2 cellular contexts compared by ENCODE assay signal in the genomic region with DNA sequence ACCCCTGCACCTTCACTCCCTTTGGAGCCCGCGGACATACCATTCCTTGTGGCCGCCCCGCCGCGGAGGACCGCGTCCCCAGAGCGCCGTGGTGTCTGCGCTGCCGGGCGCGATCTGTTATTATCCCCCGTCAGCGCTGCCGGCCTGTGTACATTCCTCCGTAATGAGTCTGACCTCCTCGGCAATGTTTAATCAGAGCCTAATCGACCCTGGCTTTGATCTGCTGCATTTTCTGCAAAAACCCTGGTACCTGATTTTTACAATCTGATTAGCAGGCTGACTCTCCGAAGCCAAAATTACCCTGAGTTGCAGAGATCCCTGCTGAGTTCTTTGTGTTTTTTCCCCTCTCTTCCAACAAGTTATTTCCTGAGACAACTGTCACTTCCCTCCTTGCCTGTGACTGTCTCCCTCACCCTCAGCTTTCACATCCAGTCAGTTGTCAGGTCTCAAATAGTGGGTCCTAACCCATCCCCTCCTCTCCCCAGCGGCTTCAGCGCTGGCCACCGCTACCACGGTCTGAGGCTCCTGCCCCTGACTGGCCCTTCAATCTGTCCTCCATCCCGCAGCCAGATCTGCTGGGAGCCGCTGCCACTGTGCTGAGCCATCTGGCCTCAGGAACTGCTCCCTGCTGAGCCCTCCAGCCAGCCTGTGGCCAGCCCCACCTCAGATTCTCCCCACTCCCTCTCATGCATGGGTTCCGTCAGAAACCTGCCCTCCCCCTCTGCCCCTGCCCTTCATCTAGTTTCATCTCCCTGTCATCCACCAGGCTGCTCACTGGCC.
TF ChIP-seq lines count a peak whose summit lies in the region.

No MANE protein-coding gene starts in this region.

TF ChIP-seq in HCT116, 20 proteins besides CTCF, POLR2A, EP300 and RAD21 (continued from another document):
- TF ChIP-seq, protein P1, sequence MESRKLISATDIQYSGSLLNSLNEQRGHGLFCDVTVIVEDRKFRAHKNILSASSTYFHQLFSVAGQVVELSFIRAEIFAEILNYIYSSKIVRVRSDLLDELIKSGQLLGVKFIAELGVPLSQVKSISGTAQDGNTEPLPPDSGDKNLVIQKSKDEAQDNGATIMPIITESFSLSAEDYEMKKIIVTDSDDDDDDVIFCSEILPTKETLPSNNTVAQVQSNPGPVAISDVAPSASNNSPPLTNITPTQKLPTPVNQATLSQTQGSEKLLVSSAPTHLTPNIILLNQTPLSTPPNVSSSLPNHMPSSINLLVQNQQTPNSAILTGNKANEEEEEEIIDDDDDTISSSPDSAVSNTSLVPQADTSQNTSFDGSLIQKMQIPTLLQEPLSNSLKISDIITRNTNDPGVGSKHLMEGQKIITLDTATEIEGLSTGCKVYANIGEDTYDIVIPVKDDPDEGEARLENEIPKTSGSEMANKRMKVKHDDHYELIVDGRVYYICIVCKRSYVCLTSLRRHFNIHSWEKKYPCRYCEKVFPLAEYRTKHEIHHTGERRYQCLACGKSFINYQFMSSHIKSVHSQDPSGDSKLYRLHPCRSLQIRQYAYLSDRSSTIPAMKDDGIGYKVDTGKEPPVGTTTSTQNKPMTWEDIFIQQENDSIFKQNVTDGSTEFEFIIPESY (IDR thresholded peaks at IDR 0.05; ENCODE audit: extremely low read depth, insufficient replicate concordance, low read length), result no peak
- TF ChIP-seq SRF (IDR thresholded peaks at IDR 0.05; ENCODE audit: low read depth), result no peak
- no peak for TF ChIP-seq EZH2phosphoT487 (IDR thresholded peaks at IDR 0.05; ENCODE audit: borderline replicate concordance)
- TF ChIP-seq, protein P2, sequence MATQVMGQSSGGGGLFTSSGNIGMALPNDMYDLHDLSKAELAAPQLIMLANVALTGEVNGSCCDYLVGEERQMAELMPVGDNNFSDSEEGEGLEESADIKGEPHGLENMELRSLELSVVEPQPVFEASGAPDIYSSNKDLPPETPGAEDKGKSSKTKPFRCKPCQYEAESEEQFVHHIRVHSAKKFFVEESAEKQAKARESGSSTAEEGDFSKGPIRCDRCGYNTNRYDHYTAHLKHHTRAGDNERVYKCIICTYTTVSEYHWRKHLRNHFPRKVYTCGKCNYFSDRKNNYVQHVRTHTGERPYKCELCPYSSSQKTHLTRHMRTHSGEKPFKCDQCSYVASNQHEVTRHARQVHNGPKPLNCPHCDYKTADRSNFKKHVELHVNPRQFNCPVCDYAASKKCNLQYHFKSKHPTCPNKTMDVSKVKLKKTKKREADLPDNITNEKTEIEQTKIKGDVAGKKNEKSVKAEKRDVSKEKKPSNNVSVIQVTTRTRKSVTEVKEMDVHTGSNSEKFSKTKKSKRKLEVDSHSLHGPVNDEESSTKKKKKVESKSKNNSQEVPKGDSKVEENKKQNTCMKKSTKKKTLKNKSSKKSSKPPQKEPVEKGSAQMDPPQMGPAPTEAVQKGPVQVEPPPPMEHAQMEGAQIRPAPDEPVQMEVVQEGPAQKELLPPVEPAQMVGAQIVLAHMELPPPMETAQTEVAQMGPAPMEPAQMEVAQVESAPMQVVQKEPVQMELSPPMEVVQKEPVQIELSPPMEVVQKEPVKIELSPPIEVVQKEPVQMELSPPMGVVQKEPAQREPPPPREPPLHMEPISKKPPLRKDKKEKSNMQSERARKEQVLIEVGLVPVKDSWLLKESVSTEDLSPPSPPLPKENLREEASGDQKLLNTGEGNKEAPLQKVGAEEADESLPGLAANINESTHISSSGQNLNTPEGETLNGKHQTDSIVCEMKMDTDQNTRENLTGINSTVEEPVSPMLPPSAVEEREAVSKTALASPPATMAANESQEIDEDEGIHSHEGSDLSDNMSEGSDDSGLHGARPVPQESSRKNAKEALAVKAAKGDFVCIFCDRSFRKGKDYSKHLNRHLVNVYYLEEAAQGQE (IDR thresholded peaks at IDR 0.05; ENCODE audit: low read depth), result no peak
- no peak for TF ChIP-seq EGR1 (IDR thresholded peaks at IDR 0.05; ENCODE audit: low read depth)
TF ChIP-seq in HCT116: peak in this region for 1.

TF ChIP-seq in HEK293T, 16 proteins besides CTCF, POLR2A, EP300 and RAD21 (continued from another document):
- TF ChIP-seq SUZ12 (IDR thresholded peaks at IDR 0.05) (no peak), BHLHE40 (IDR thresholded peaks at IDR 0.05; ENCODE audit: borderline replicate concordance) (no peak), FOXA1 (IDR thresholded peaks at IDR 0.05) (no peak), ELF4 (IDR thresholded peaks at IDR 0.05) (no peak), FOXM1 (IDR thresholded peaks at IDR 0.05; ENCODE audit: borderline replicate concordance) (no peak), TARDBP (IDR thresholded peaks at IDR 0.05) (no peak), LEF1 (IDR thresholded peaks at IDR 0.05; ENCODE audit: borderline replicate concordance) (no peak), HDGF (IDR thresholded peaks at IDR 0.05; ENCODE audit: borderline replicate concordance) (no peak), FOXK2 (IDR thresholded peaks at IDR 0.05) (no peak)
